ENCODE assay signal across 10 cellular contexts in genomic region chr19:14167594-14168138, GRCh38. TPM values are rescaled to one million over a fixed set of nuclear protein-coding genes. Genes with fewer than 3 reads are reported as not detected.
DNase-seq lines count a peak whose midpoint lies in the region; ATAC-seq and TF ChIP-seq lines count a peak whose summit lies in the region.
"Had no signal": no experiment of that assay in that cellular context is flagged by ENCODE, and none has a peak within 500 bp of the region (broad histone marks: within the 10 kb centered on the region; RNA-seq: fewer than 3 reads in every experiment).

No MANE protein-coding gene starts in this region.

- peak overlapping the region in 6 of 10 donors; percentile 14 to 37 (median 21) for H3K4me3 ChIP-seq in heart right ventricle

- 56 to 59% methylated on average over 18 of the region's 18 CpGs for WGBS in heart right ventricle, 2 donors

- peak overlapping the region; percentile 87 for H3K27ac Mint-ChIP-seq in activated CD4-positive, alpha-beta T cell treated with anti-CD3 and anti-CD28 coated beads, Interleukin-2, amount 10 ng/mL, durations not matched to agents 7 days and 5 days
- H3K27ac Mint-ChIP-seq in stimulated activated effector memory CD8-positive, alpha-beta T cell treated with anti-CD3 and anti-CD28 coated beads, Interleukin-12 subunit alpha, Interleukin-12 subunit beta, amount 100 ng/mL, for 72 hours: peak overlapping the region; percentile 88

- no peaks in the 10 kb centered on the region for H3K9me3 ChIP-seq in heart right ventricle

- H3K36me3 ChIP-seq in heart right ventricle: peaks cover 0 to 42% (median 9%) of the 10 kb centered on the region in 9 donors

- intact Hi-C loops in heart right ventricle (cut with DNase I): loop anchor here in 1 of 10 donors (1.0 kb wide), 1 partner anchor 21 kb away; no protein-coding TSS in a partner anchor
- intact Hi-C loops in posterior cingulate gyrus (cut with DNase I): no loop called here

- TF ChIP-seq CTCF in heart right ventricle (IDR thresholded peaks at IDR 0.05): peak in 3 of 9 donors; percentile 7 to 19 (median 12)

- peaks cover 16% of the 10 kb centered on the region for H3K36me3 Mint-ChIP-seq in activated CD4-positive, alpha-beta T cell treated with anti-CD3 and anti-CD28 coated beads, Interleukin-2, amount 10 ng/mL, durations not matched to agents 7 days and 5 days (ENCODE audit: low read depth)
- H3K36me3 Mint-ChIP-seq in stimulated activated effector memory CD8-positive, alpha-beta T cell treated with anti-CD3 and anti-CD28 coated beads, Interleukin-12 subunit alpha, Interleukin-12 subunit beta, amount 100 ng/mL, for 72 hours: peaks cover 23% of the 10 kb centered on the region

- H3K4me1 ChIP-seq in heart right ventricle: peaks cover 0 to 24% (median 13%) of the 10 kb centered on the region in 9 donors

- no peak for DNase-seq in activated CD4-positive, CD25-positive, alpha-beta regulatory T cell (lab: John Stamatoyannopoulos, UW)
- peak; percentile 19 for DNase-seq in activated CD4-positive, alpha-beta T cell treated with anti-CD3 and anti-CD28 coated beads, Interleukin-2, amount 10 ng/mL, durations not matched to agents 7 days and 5 days
- DNase-seq in heart right ventricle (no peak), posterior cingulate gyrus (no peak)
- no peak for DNase-seq in stimulated activated effector memory CD8-positive, alpha-beta T cell treated with anti-CD3 and anti-CD28 coated beads, Interleukin-12 subunit alpha, Interleukin-12 subunit beta, amount 100 ng/mL, for 72 hours (ENCODE audit: low spot score in 2 of 2)
- DNase-seq: NCI-H187 treated with DMSO at 0.1 percent for 48 hours, RPMI8226 had no signal

- POLR2A ChIA-PET in activated CD4-positive, alpha-beta T cell treated with anti-CD3 and anti-CD28 coated beads, Interleukin-2, amount 10 ng/mL, durations not matched to agents 7 days and 5 days (lab: Charles Lee): no interaction called here

- H3K9me3 Mint-ChIP-seq in activated CD4-positive, alpha-beta T cell treated with anti-CD3 and anti-CD28 coated beads, Interleukin-2, amount 10 ng/mL, durations not matched to agents 7 days and 5 days: no peaks in the 10 kb centered on the region
- H3K9me3 Mint-ChIP-seq in stimulated activated effector memory CD8-positive, alpha-beta T cell treated with anti-CD3 and anti-CD28 coated beads, Interleukin-12 subunit alpha, Interleukin-12 subunit beta, amount 100 ng/mL, for 72 hours: no peaks in the 10 kb centered on the region

- ATAC-seq in activated CD4-positive, CD25-positive, alpha-beta regulatory T cell treated with anti-CD3 and anti-CD28 coated beads, Interleukin-2, amount 50 U/mL, for 24 hours: peak; percentile 70 to 71
- ATAC-seq in heart right ventricle (peak; percentile 54 to 78 (median 73)), HG03469 (IDR thresholded peaks at IDR 0.05; ENCODE audit: unreplicated experiment) (no peak), GM21723 (IDR thresholded peaks at IDR 0.05; ENCODE audit: unreplicated experiment) (no peak)
- ATAC-seq in stimulated activated effector memory CD8-positive, alpha-beta T cell treated with anti-CD3 and anti-CD28 coated beads, Interleukin-12 subunit alpha, Interleukin-12 subunit beta, amount 100 ng/mL, for 72 hours: peak; percentile 56

- peaks cover 23% of the 10 kb centered on the region for H3K4me1 Mint-ChIP-seq in activated CD4-positive, alpha-beta T cell treated with anti-CD3 and anti-CD28 coated beads, Interleukin-2, amount 10 ng/mL, durations not matched to agents 7 days and 5 days
- peaks cover 30% of the 10 kb centered on the region for H3K4me1 Mint-ChIP-seq in stimulated activated effector memory CD8-positive, alpha-beta T cell treated with anti-CD3 and anti-CD28 coated beads, Interleukin-12 subunit alpha, Interleukin-12 subunit beta, amount 100 ng/mL, for 72 hours

- peak overlapping the region in 9 of 10 donors; percentile 39 to 65 (median 52) for H3K27ac ChIP-seq in heart right ventricle

- CTCF ChIA-PET in activated CD4-positive, alpha-beta T cell treated with anti-CD3 and anti-CD28 coated beads, Interleukin-2, amount 10 ng/mL, durations not matched to agents 7 days and 5 days (lab: Charles Lee): interaction anchor here (0.6 to 3.2 kb wide), 8 partner anchors 12 to 287 kb away, joined by 3 to 10 read pairs (median 4); partner anchors contain the start of gene ASF1B

- H3K4me3 Mint-ChIP-seq in activated CD4-positive, alpha-beta T cell treated with anti-CD3 and anti-CD28 coated beads, Interleukin-2, amount 10 ng/mL, durations not matched to agents 7 days and 5 days: peak overlapping the region; percentile 70
- H3K4me3 Mint-ChIP-seq in stimulated activated effector memory CD8-positive, alpha-beta T cell treated with anti-CD3 and anti-CD28 coated beads, Interleukin-12 subunit alpha, Interleukin-12 subunit beta, amount 100 ng/mL, for 72 hours: peak overlapping the region; percentile 76

- no peaks in the 10 kb centered on the region for H3K27me3 ChIP-seq in heart right ventricle

- H3K27me3 Mint-ChIP-seq in activated CD4-positive, alpha-beta T cell treated with anti-CD3 and anti-CD28 coated beads, Interleukin-2, amount 10 ng/mL, durations not matched to agents 7 days and 5 days: no peaks in the 10 kb centered on the region

RNA-seq across cellular contexts. Expression of gene ASF1B, which starts 31.3 kb away (rescaled TPM):
- 100 to 1,000 TPM; 119 to 131 TPM for total RNA-seq in activated CD4-positive, alpha-beta T cell treated with anti-CD3 and anti-CD28 coated beads, Interleukin-2, amount 10 ng/mL, durations not matched to agents 7 days and 5 days
- 1 to 10 TPM in 3 of 10 donors, under 1 TPM in 7; 0.17 to 5.6 (median 0.63) TPM for total RNA-seq in heart right ventricle
- polyA plus RNA-seq in heart right ventricle: under 1 TPM; 0.59 to 0.90 TPM

RNA-seq across cellular contexts. Expression of gene ADGRL1, which starts 38.3 kb away (rescaled TPM):
- 10 to 100 TPM; 12.5 to 14.0 TPM for total RNA-seq in activated CD4-positive, alpha-beta T cell treated with anti-CD3 and anti-CD28 coated beads, Interleukin-2, amount 10 ng/mL, durations not matched to agents 7 days and 5 days
- total RNA-seq in heart right ventricle: 10 to 100 TPM in 9 of 10 donors, 1 to 10 TPM in 1; 9.0 to 31.9 (median 13.1) TPM
- polyA plus RNA-seq in heart right ventricle: 10 to 100 TPM in 1 of 2 donors, 1 to 10 TPM in 1; 5.1 to 12.5 TPM

RNA-seq across cellular contexts. Expression of gene PRKACA, which starts 50.1 kb away (rescaled TPM):
- total RNA-seq in activated CD4-positive, alpha-beta T cell treated with anti-CD3 and anti-CD28 coated beads, Interleukin-2, amount 10 ng/mL, durations not matched to agents 7 days and 5 days: 10 to 100 TPM; 50.6 to 56.8 TPM
- 100 to 1,000 TPM; 473 to 691 (median 518) TPM for total RNA-seq in heart right ventricle
- polyA plus RNA-seq in heart right ventricle: 100 to 1,000 TPM; 196 to 214 TPM

Comparison
In these comparisons a context has a peak if more than half of its experiments do, and no peak if none do; other contexts are left out.
1. ATAC-seq: peak in activated CD4-positive, CD25-positive, alpha-beta regulatory T cell treated with anti-CD3 and anti-CD28 coated beads, Interleukin-2, amount 50 U/mL, for 24 hours (2 of 2), heart right ventricle (8 of 8) and stimulated activated effector memory CD8-positive, alpha-beta T cell treated with anti-CD3 and anti-CD28 coated beads, Interleukin-12 subunit alpha, Interleukin-12 subunit beta, amount 100 ng/mL, for 72 hours (single experiment); none in HG03469 (single experiment) and GM21723 (single experiment).
2. RNA of gene ASF1B, which starts 31.3 kb away (total RNA-seq): 119 to 131 TPM in activated CD4-positive, alpha-beta T cell treated with anti-CD3 and anti-CD28 coated beads, Interleukin-2, amount 10 ng/mL, durations not matched to agents 7 days and 5 days; 0.17 to 5.6 TPM in heart right ventricle; every median in the first group is over 10 times any median in the second.
3. RNA of gene PRKACA, which starts 50.1 kb away (total RNA-seq): 473 to 691 TPM in heart right ventricle; 50.6 to 56.8 TPM in activated CD4-positive, alpha-beta T cell treated with anti-CD3 and anti-CD28 coated beads, Interleukin-2, amount 10 ng/mL, durations not matched to agents 7 days and 5 days; every median in the first group is over 4 times any median in the second.